In genomic region chr11:75188671-75189070, GRCh38 we compare ENCODE assay signal across 32 cellular contexts. TPM values are rescaled to one million over a fixed set of nuclear protein-coding genes. Genes with fewer than 3 reads are reported as not detected.
DNase-seq lines count a peak whose midpoint lies in the region; ATAC-seq, FAIRE-seq and TF ChIP-seq lines count a peak whose summit lies in the region.
"Had no signal": no experiment of that assay in that cellular context is flagged by ENCODE, and none has a peak within 500 bp of the region (broad histone marks: within the 10 kb centered on the region; RNA-seq: fewer than 3 reads in every experiment).

No MANE protein-coding gene starts in this region.

- peak; percentile 5 for FAIRE-seq in GM12892 (lab: Jason Lieb, UNC)

- H3K4me3 Mint-ChIP-seq in stimulated activated naive B cell treated with anti-CD40 and anti-IgM and Interleukin-4, amounts not matched to agents 10 μg/mL and 1 μg/mL and 100 μg/mL, for 72 hours, result no peak overlapping the region
- H3K4me3 Mint-ChIP-seq: activated CD4-positive, alpha-beta memory T cell treated with anti-CD3 and anti-CD28 coated beads, Interleukin-2, amount 10 ng/mL, durations not matched to agents 7 days and 5 days; activated naive CD8-positive, alpha-beta T cell treated with anti-CD3 and anti-CD28 coated beads, Interleukin-2, amount 10 ng/mL, durations not matched to agents 7 days and 5 days had no signal

- no peaks in the 10 kb centered on the region for H3K4me1 Mint-ChIP-seq in stimulated activated naive B cell treated with anti-CD40 and anti-IgM and Interleukin-4, amounts not matched to agents 10 μg/mL and 1 μg/mL and 100 μg/mL, for 72 hours
- H3K4me1 Mint-ChIP-seq: activated CD4-positive, alpha-beta memory T cell treated with anti-CD3 and anti-CD28 coated beads, Interleukin-2, amount 10 ng/mL, durations not matched to agents 7 days and 5 days had no signal

- ATAC-seq in right cardiac atrium, result peak; percentile 25 to 36
- no peak for ATAC-seq in stimulated activated naive B cell treated with anti-CD40 and anti-IgM and Interleukin-4, amounts not matched to agents 10 μg/mL and 1 μg/mL and 100 μg/mL, for 72 hours (replicated peaks)
- ATAC-seq: psoas muscle had no signal

- H3K27me3 ChIP-seq in adrenal gland, result no peaks in the 10 kb centered on the region
- no peaks in the 10 kb centered on the region for H3K27me3 ChIP-seq in right cardiac atrium (ENCODE audit: control insufficient read depth, insufficient read depth)

- peaks cover 0 to 26% of the 10 kb centered on the region in 2 donors for H3K4me1 ChIP-seq in adrenal gland (replicated peaks in 1 of 2)
- H3K4me1 ChIP-seq in right cardiac atrium (ENCODE audit: control insufficient read depth, insufficient read depth, low read length), result peaks cover 4% of the 10 kb centered on the region
- H3K4me1 ChIP-seq: psoas muscle had no signal

- no peak overlapping the region for H3K27ac Mint-ChIP-seq in stimulated activated naive B cell treated with anti-CD40 and anti-IgM and Interleukin-4, amounts not matched to agents 10 μg/mL and 1 μg/mL and 100 μg/mL, for 72 hours
- H3K27ac Mint-ChIP-seq: activated CD4-positive, alpha-beta memory T cell treated with anti-CD3 and anti-CD28 coated beads, Interleukin-2, amount 10 ng/mL, durations not matched to agents 7 days and 5 days; activated naive CD8-positive, alpha-beta T cell treated with anti-CD3 and anti-CD28 coated beads, Interleukin-2, amount 10 ng/mL, durations not matched to agents 7 days and 5 days had no signal

- H3K9me3 Mint-ChIP-seq in stimulated activated naive B cell treated with anti-CD40 and anti-IgM and Interleukin-4, amounts not matched to agents 10 μg/mL and 1 μg/mL and 100 μg/mL, for 72 hours, result no peaks in the 10 kb centered on the region
- H3K9me3 Mint-ChIP-seq: activated CD4-positive, alpha-beta memory T cell treated with anti-CD3 and anti-CD28 coated beads, Interleukin-2, amount 10 ng/mL, durations not matched to agents 7 days and 5 days; activated naive CD8-positive, alpha-beta T cell treated with anti-CD3 and anti-CD28 coated beads, Interleukin-2, amount 10 ng/mL, durations not matched to agents 7 days and 5 days had no signal

- H3K27ac ChIP-seq in adrenal gland (peak overlapping the region in 3 of 5 donors; percentile 19 to 78 (median 38)), right cardiac atrium (ENCODE audit: low read length) (no peak overlapping the region)
- H3K27ac ChIP-seq: C4-2B, HL-60, psoas muscle had no signal

- DNase-seq in GM12892 (ENCODE audit: insufficient read length) (no peak), adrenal gland (peak in 2 of 7 donors; percentile 31 to 33), right cardiac atrium (no peak), posterior vena cava (ENCODE audit: low spot score) (peak; percentile 48), NCI-H2081 treated with DMSO at 0.1 percent for 48 hours (lab: John Stamatoyannopoulos, UW) (no peak), SIG-M5 treated with dmso at 0.1 percent for 504 hours (lab: John Stamatoyannopoulos, UW; ENCODE audit: unreplicated experiment) (no peak)
- no peak for DNase-seq in stimulated activated naive B cell treated with anti-CD40 and anti-IgM and Interleukin-4, amounts not matched to agents 10 μg/mL and 1 μg/mL and 100 μg/mL, for 72 hours
- DNase-seq: activated CD4-positive, alpha-beta memory T cell treated with anti-CD3 and anti-CD28 coated beads, Interleukin-2, amount 10 ng/mL, durations not matched to agents 7 days and 5 days; activated CD4-positive, CD25-positive, alpha-beta regulatory T cell treated with anti-CD3 and anti-CD28 coated beads, Interleukin-2, amount 50 U/mL, for 72 hours; activated effector memory CD4-positive, alpha-beta T cell treated with anti-CD3 and anti-CD28 coated beads, Interleukin-2, amount 50 U/mL, for 16 hours; activated naive CD8-positive, alpha-beta T cell treated with anti-CD3 and anti-CD28 coated beads, Interleukin-2, amount 10 ng/mL, durations not matched to agents 7 days and 5 days; activated T-cell treated with anti-CD3 and anti-CD28 coated beads for 4 hours; Calu3; effector memory CD4-positive, alpha-beta T cell; erythroblast; H7; hypothalamus; Kasumi-1; NCI-H1092 treated with DMSO at 0.1 percent for 48 hours; NCI-H2029; NCI-H446; psoas muscle; stimulated activated CD4-positive, alpha-beta T cell treated with anti-CD3 and anti-CD28 coated beads, Interleukin-2, amount 100 ng/mL, for 24 hours; T-helper 9 cell had no signal

- TF ChIP-seq POLR2A in GM12892 (IDR thresholded peaks at IDR 0.05; ENCODE audit: low read depth, low read length) (no peak), adrenal gland (IDR thresholded peaks at IDR 0.05) (no peak)

- 50 to 73% (median 69%) methylated on average over 4 of the region's 4 CpGs for WGBS in adrenal gland, 4 donors
- WGBS in right cardiac atrium, result 79% methylated on average over 4 of the region's 4 CpGs

- peaks cover 0 to 26% of the 10 kb centered on the region in 2 donors for H3K36me3 ChIP-seq in adrenal gland (replicated peaks in 1 of 2)

- H3K27me3 Mint-ChIP-seq in stimulated activated naive B cell treated with anti-CD40 and anti-IgM and Interleukin-4, amounts not matched to agents 10 μg/mL and 1 μg/mL and 100 μg/mL, for 72 hours, result peaks cover 0 to 10% of the 10 kb centered on the region in 2 donors

- TF ChIP-seq CTCF in adrenal gland (IDR thresholded peaks at IDR 0.05), result no peak

- intact Hi-C loops in adrenal gland (cut with DNase I), result no loop called here
- intact Hi-C loops in right cardiac atrium (cut with DNase I), result no loop called here
- intact Hi-C loops in posterior vena cava (cut with DNase I), result no loop called here

- H3K9me3 ChIP-seq in adrenal gland (replicated peaks in 1 of 3), result no peaks in the 10 kb centered on the region
- H3K9me3 ChIP-seq in right cardiac atrium (ENCODE audit: control insufficient read depth, low read length), result no peaks in the 10 kb centered on the region
- H3K9me3 ChIP-seq: psoas muscle had no signal

- H3K4me3 ChIP-seq in adrenal gland (no peak overlapping the region), right cardiac atrium (ENCODE audit: low read length) (no peak overlapping the region)
- H3K4me3 ChIP-seq: lung, psoas muscle, skin epidermis had no signal

- H3K36me3 Mint-ChIP-seq in stimulated activated naive B cell treated with anti-CD40 and anti-IgM and Interleukin-4, amounts not matched to agents 10 μg/mL and 1 μg/mL and 100 μg/mL, for 72 hours, result no peaks in the 10 kb centered on the region
- H3K36me3 Mint-ChIP-seq: activated naive CD8-positive, alpha-beta T cell treated with anti-CD3 and anti-CD28 coated beads, Interleukin-2, amount 10 ng/mL, durations not matched to agents 7 days and 5 days had no signal

RNA-seq across cellular contexts. Expression of gene SLCO2B1, which starts 37.8 kb away (rescaled TPM):
- 2.0 TPM for polyA plus RNA-seq in GM12892 (2012; ENCODE audit: missing spikeins)
- total RNA-seq in adrenal gland (100 to 1,000 TPM in 7 of 8 donors, 10 to 100 TPM in 1; 63.8 to 234 (median 160) TPM), right cardiac atrium (10 to 100 TPM; 23.0 to 40.7 (median 27.6) TPM), posterior vena cava (100 to 1,000 TPM in 1 of 2 donors, 10 to 100 TPM in 1; 95.3 to 171 TPM)
- polyA plus RNA-seq in adrenal gland (10 to 100 TPM; 13.0 to 24.3 (median 18.5) TPM), right cardiac atrium (5.1 TPM)
- total RNA-seq: fibroblast of villous mesenchyme had no signal

RNA-seq across cellular contexts. Expression of gene TPBGL, which starts 51.9 kb away (rescaled TPM):
- not detected for polyA plus RNA-seq in GM12892 (2012; ENCODE audit: missing spikeins)
- 1 to 10 TPM in 4 of 8 donors, under 1 TPM in 4; 0.32 to 3.7 (median 1.1) TPM for total RNA-seq in adrenal gland
- polyA plus RNA-seq in adrenal gland, result 1 to 10 TPM; 1.5 to 4.3 (median 3.1) TPM
- total RNA-seq in right cardiac atrium, result under 1 TPM in 3 of 4 donors, not detected in 1; 0.09 to 0.25 (median 0.09) TPM
- polyA plus RNA-seq in right cardiac atrium, result 0.05 TPM
- under 1 TPM; 0.46 to 0.67 TPM for total RNA-seq in posterior vena cava
- total RNA-seq: Calu3, Daoy, fibroblast of villous mesenchyme, H7, OCI-LY7, urinary bladder had no signal

Comparison
In these comparisons a context has a peak if more than half of its experiments do, and no peak if none do; other contexts are left out.
1. ATAC-seq: peak in right cardiac atrium (2 of 2); none in stimulated activated naive B cell treated with anti-CD40 and anti-IgM and Interleukin-4, amounts not matched to agents 10 μg/mL and 1 μg/mL and 100 μg/mL, for 72 hours (0 of 2).